ENCODE assay signal across 11 cellular contexts in the genomic region with DNA sequence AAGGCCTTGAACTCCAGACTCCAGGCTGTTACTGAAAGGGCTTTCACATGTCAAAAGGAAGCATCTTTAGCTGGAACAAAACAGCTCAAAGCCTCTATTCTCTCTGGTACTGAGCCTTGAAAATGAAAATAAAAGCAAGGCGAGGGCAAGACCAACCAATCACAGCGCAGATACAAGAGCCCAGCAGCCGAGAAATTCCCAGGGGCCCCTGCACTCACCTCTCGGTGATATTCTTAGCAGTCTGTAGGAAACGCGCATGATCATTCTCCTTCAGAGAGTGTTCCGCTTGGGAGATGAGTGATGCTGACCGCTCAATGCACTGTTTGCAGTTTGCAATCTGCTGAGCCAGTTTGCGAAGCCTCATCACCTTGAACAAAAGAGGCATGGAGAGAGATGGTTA.
A peak's percentile ranks its signal among the peaks of the same experiment; 100 is the strongest.
DNase-seq lines count a peak whose midpoint lies in the region; ATAC-seq and TF ChIP-seq lines count a peak whose summit lies in the region.
"Had no signal": no experiment of that assay in that cellular context is flagged by ENCODE, and none has a peak within 500 bp of the region (broad histone marks: within the 10 kb centered on the region; RNA-seq: fewer than 3 reads in every experiment).

No MANE protein-coding gene starts in this region.

- H3K27ac ChIP-seq in right cardiac atrium (ENCODE audit: low read length) (peak overlapping the region; percentile 42), WERI-Rb-1 (no peak overlapping the region)

- H3K4me1 ChIP-seq in right cardiac atrium (ENCODE audit: control insufficient read depth, insufficient read depth, low read length), result peaks cover 6% of the 10 kb centered on the region
- H3K4me1 ChIP-seq: HAP-1 had no signal

- intact Hi-C loops in right cardiac atrium (cut with DNase I), result loop anchor here in 2 of 4 donors (5.0 to 10.0 kb wide), 2 partner anchors 35 to 133 kb away; no protein-coding TSS in a partner anchor

- no peak overlapping the region for H3K27ac Mint-ChIP-seq in T-cell

- no peak for TF ChIP-seq CTCF in WERI-Rb-1 (IDR thresholded peaks at IDR 0.05; ENCODE audit: low read depth, low read length)

- no peaks in the 10 kb centered on the region for H3K36me3 ChIP-seq in WERI-Rb-1

- no peaks in the 10 kb centered on the region for H3K36me3 Mint-ChIP-seq in T-cell

- DNase-seq in right cardiac atrium, result peak; percentile 29 to 56 (median 50)
- DNase-seq in T-cell, result no peak
- no peak for DNase-seq in WERI-Rb-1
- DNase-seq in NCI-H2171 (lab: John Stamatoyannopoulos, UW), result no peak
- DNase-seq: central memory CD4-positive, alpha-beta T cell; SHP77 had no signal

- no peaks in the 10 kb centered on the region for H3K9me3 ChIP-seq in right cardiac atrium (ENCODE audit: control insufficient read depth, low read length)
- H3K9me3 ChIP-seq in WERI-Rb-1 (ENCODE audit: severe bottlenecking), result no peaks in the 10 kb centered on the region
- H3K9me3 ChIP-seq: HAP-1 had no signal

- H3K4me3 Mint-ChIP-seq in T-cell, result no peak overlapping the region

- 39% methylated on average over 9 of the region's 9 CpGs for WGBS in right cardiac atrium

- H3K9me3 Mint-ChIP-seq in T-cell, result peaks cover 4 to 9% (median 5%) of the 10 kb centered on the region in 3 donors

- POLR2A ChIA-PET in T-cell (lab: Charles Lee), result no interaction called here

- ATAC-seq in GM18508 (IDR thresholded peaks at IDR 0.05; ENCODE audit: insufficient read depth, unreplicated experiment) (peak; percentile 58), GM21576 (IDR thresholded peaks at IDR 0.05; ENCODE audit: unreplicated experiment) (peak; percentile 75), HG03469 (IDR thresholded peaks at IDR 0.05; ENCODE audit: unreplicated experiment) (peak; percentile 76), right cardiac atrium (peak; percentile 42 to 63), T-cell (replicated peaks in 1 of 4) (no peak), HG03280 (IDR thresholded peaks at IDR 0.05; ENCODE audit: unreplicated experiment) (no peak)

- H3K4me1 Mint-ChIP-seq in T-cell, result no peaks in the 10 kb centered on the region

- CTCF ChIA-PET in T-cell (lab: Charles Lee), result no interaction called here

- H3K27me3 ChIP-seq in right cardiac atrium (ENCODE audit: control insufficient read depth, insufficient read depth), result no peaks in the 10 kb centered on the region
- H3K27me3 ChIP-seq in WERI-Rb-1 (ENCODE audit: insufficient read depth, low read depth, severe bottlenecking), result no peaks in the 10 kb centered on the region

- peaks cover 0 to 9% of the 10 kb centered on the region in 2 donors for H3K27me3 Mint-ChIP-seq in T-cell

- H3K4me3 ChIP-seq in right cardiac atrium (ENCODE audit: low read length) (no peak overlapping the region), WERI-Rb-1 (ENCODE audit: low read depth, low read length) (no peak overlapping the region)
- H3K4me3 ChIP-seq: HAP-1 had no signal

Comparison
In these comparisons a context has a peak if more than half of its experiments do, and no peak if none do; other contexts are left out.
1. ATAC-seq: peak in GM18508 (single experiment), GM21576 (single experiment), HG03469 (single experiment) and right cardiac atrium (2 of 2); none in T-cell (0 of 4) and HG03280 (single experiment).
2. DNase-seq: peak in right cardiac atrium (3 of 3); none in T-cell (0 of 34), WERI-Rb-1 (single experiment) and NCI-H2171 (single experiment).